Comparison of ENCODE assay signal across 8 cellular contexts in genomic region chr3:112013058-112013783, GRCh38. TPM values are rescaled to one million over a fixed set of nuclear protein-coding genes. Genes with fewer than 3 reads are reported as not detected.
DNase-seq lines count a peak whose midpoint lies in the region; ATAC-seq lines count a peak whose summit lies in the region.

No MANE protein-coding gene starts in this region.

- ATAC-seq in GM21447 (IDR thresholded peaks at IDR 0.05; ENCODE audit: unreplicated experiment) (peak; percentile 89), left colon (peak; percentile 84)

- in situ Hi-C loops in KBM-7 (cut with MboI; ENCODE audit: low pct_unique_long_range_greater_than_20kb, low sequenced_read_pairs): no loop called here

- intact Hi-C loops in left colon (cut with DNase I, micrococcal nuclease): no loop called here

- DNase-seq in DMS114 treated with DMSO at 0.1 percent for 48 hours (lab: John Stamatoyannopoulos, UW; ENCODE audit: unreplicated experiment) (peak; percentile 36), KBM-7 (peak; percentile 63), cerebellar nuclear complex (lab: John Stamatoyannopoulos, UW) (peak; percentile 8 to 66), left colon (peak; percentile 51 to 58), NK-92 (lab: John Stamatoyannopoulos, UW; ENCODE audit: unreplicated experiment) (no peak)
- peak; percentile 49 for DNase-seq in activated CD4-positive, CD25-positive, alpha-beta regulatory T cell treated with anti-CD3 and anti-CD28 coated beads, Interleukin-2, amount 50 U/mL, for 72 hours
- peak; percentile 59 for DNase-seq in stimulated activated CD4-positive, alpha-beta T cell treated with anti-CD3 and anti-CD28 coated beads, Interleukin-4, amount 100 ng/mL, for 1 hour

RNA-seq across cellular contexts. Expression of gene TAGLN3, which starts 14.5 kb away (rescaled TPM):
- total RNA-seq in left colon: 1 to 10 TPM in 1 of 2 donors, under 1 TPM in 1; 0.37 to 1.0 TPM

RNA-seq across cellular contexts. Expression of gene TMPRSS7, which starts 21.3 kb away (rescaled TPM):
- total RNA-seq in left colon: under 1 TPM in 1 of 2 donors, not detected in 1; 0.11 TPM

RNA-seq across cellular contexts. Expression of gene ABHD10, which starts 34.4 kb away (rescaled TPM):
- total RNA-seq in left colon: 10 to 100 TPM; 26.2 to 26.6 TPM
